Comparison of ENCODE assay signal across 1 cellular context in the genomic region with DNA sequence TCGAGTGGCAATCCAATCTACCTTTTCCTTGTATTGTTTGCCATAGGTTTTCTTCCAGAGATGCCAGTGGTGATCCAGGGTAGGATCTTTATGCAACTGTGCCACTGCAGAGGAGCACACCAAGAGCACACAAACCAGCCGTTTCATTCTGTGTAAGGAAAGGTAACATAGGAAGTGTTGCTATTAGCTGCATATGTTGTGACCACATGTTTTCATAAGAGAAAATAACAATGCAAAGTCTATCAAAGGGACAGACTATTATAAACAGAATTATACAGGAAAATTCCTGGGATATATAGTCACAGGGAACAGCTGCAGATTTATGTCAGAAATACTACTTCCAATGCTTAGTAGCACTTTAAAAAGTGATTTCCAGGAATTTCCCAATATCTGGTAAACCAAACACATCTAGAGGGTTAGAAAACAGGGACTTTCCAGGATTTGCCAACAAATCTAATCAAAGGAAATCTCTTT.
TF ChIP-seq lines count a peak whose summit lies in the region.

No MANE protein-coding gene starts in this region.

TF ChIP-seq in K562, 482 proteins besides CTCF, POLR2A, EP300 and RAD21:
- TF ChIP-seq KHSRP (IDR thresholded peaks at IDR 0.05) (no peak), ZNF644 (tag; IDR thresholded peaks at IDR 0.05; ENCODE audit: low read depth) (no peak), CEBPB (tag; IDR thresholded peaks at IDR 0.05) (0 out of 2 replicates have a peak, but pooled peaks have one; percentile 26), BCL6 (CRISPR knock-in tag; IDR thresholded peaks at IDR 0.05) (no peak), CEBPG (CRISPR knock-in tag; IDR thresholded peaks at IDR 0.05) (no peak), CEBPG (tag; conservative IDR thresholded peaks at IDR 0.05 in 1 of 2, IDR thresholded peaks at IDR 0.05 in 1 of 2) (peak; percentile 22 to 51; a peak in 1 of 4 replicates)
- TF ChIP-seq, protein P1, sequence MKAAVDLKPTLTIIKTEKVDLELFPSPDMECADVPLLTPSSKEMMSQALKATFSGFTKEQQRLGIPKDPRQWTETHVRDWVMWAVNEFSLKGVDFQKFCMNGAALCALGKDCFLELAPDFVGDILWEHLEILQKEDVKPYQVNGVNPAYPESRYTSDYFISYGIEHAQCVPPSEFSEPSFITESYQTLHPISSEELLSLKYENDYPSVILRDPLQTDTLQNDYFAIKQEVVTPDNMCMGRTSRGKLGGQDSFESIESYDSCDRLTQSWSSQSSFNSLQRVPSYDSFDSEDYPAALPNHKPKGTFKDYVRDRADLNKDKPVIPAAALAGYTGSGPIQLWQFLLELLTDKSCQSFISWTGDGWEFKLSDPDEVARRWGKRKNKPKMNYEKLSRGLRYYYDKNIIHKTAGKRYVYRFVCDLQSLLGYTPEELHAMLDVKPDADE (conservative IDR thresholded peaks at IDR 0.05; ENCODE audit: control insufficient read depth, low read depth, low read length), result no peak
